In the genomic region with DNA sequence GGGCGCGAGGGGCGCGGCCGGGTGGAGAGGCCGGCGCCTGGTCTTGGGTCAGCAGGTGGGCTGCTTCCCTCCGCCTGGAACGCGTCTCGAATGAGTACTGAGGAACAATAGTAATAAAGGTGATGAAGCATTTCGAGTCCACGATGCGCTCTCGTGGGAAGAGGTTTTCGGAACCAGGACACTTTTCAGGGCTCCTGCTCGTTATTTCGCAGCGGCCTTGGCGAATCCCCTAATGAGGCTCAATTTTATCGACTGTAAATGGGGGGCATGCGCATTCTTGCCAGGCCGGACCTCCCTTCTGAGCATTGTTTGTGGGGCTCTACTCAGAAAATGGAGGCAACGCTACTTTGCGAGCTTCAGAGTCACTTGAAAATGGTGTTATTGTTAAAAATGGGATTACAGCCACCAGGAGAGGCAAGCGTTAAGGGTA, we compare ENCODE assay signal across 8 cellular contexts. TPM values are rescaled to one million over a fixed set of nuclear protein-coding genes. Genes with fewer than 3 reads are reported as not detected.
DNase-seq lines count a peak whose midpoint lies in the region; ATAC-seq and TF ChIP-seq lines count a peak whose summit lies in the region.

No MANE protein-coding gene starts in this region.

- peak overlapping the region; percentile 99 to 100 (median 100) for H3K27ac Mint-ChIP-seq in brain

- peak overlapping the region; percentile 93 to 99 (median 97) for H3K4me3 Mint-ChIP-seq in brain

- no peak for TF ChIP-seq CTCF in A673 (conservative IDR thresholded peaks at IDR 0.05; ENCODE audit: low read depth, low read length)
- no peak for TF ChIP-seq CTCF in brain (conservative IDR thresholded peaks at IDR 0.05)
- no peak for TF ChIP-seq CTCF in mucosa of descending colon (IDR thresholded peaks at IDR 0.05)

- DNase-seq in A673 (ENCODE audit: low spot score) (no peak), HAP-1 (ENCODE audit: low spot score in 2 of 2) (no peak), mucosa of descending colon (no peak), 8988T (no peak), midbrain (lab: John Stamatoyannopoulos, UW) (no peak)
- no peak for DNase-seq in activated CD4-positive, CD25-positive, alpha-beta regulatory T cell (lab: John Stamatoyannopoulos, UW)

- peaks cover 44% of the 10 kb centered on the region for H3K36me3 Mint-ChIP-seq in brain

- in situ Hi-C loops in HAP-1 (cut with MboI; ENCODE audit: low sequenced_read_pairs) = no loop called here

- POLR2A ChIA-PET in A673 (lab: Charles Lee; ENCODE audit: low non-redundant PET) = interaction anchor here (0.7 kb wide), 1 partner anchor 585 kb away, joined by 4 read pairs; no protein-coding TSS in a partner anchor

- H3K9me3 ChIP-seq in A673 (ENCODE audit: low read depth, low read length, poor library complexity, severe bottlenecking) (no peaks in the 10 kb centered on the region), HAP-1 (no peaks in the 10 kb centered on the region), mucosa of descending colon (no peaks in the 10 kb centered on the region)

- H3K27me3 ChIP-seq in A673 (replicated peaks; ENCODE audit: insufficient read depth, low read depth, low read length, poor library complexity) = no peaks in the 10 kb centered on the region
- H3K27me3 ChIP-seq in HAP-1 (ENCODE audit: low read depth) = no peaks in the 10 kb centered on the region

- peaks cover 6% of the 10 kb centered on the region for H3K27me3 Mint-ChIP-seq in brain

- no TSS peak for BruUV-seq in A673 (replicated peaks; lab: Mats Ljungman, UMichigan)

- H3K36me3 ChIP-seq in A673 (ENCODE audit: insufficient read depth, low read length, poor library complexity, severe bottlenecking) (peaks cover 34% of the 10 kb centered on the region), HAP-1 (replicated peaks) (peaks cover 22% of the 10 kb centered on the region), mucosa of descending colon (ENCODE audit: low read depth) (peaks cover 3% of the 10 kb centered on the region)

- intact Hi-C loops in A673 (cut with micrococcal nuclease; ENCODE audit: unreplicated experiment) = loop anchor here (2.0 to 10.0 kb wide), 2 partner anchors 150 to 774 kb away; partner anchors contain the start of genes LSM3, RBSN and XPC
- intact Hi-C loops in mucosa of descending colon (cut with DNase I, micrococcal nuclease) = no loop called here

- ATAC-seq in mucosa of descending colon = no peak
- no peak for ATAC-seq in GM19455 (IDR thresholded peaks at IDR 0.05; ENCODE audit: unreplicated experiment)

- H3K4me3 ChIP-seq in A673 (ENCODE audit: low read depth, low read length, poor library complexity, severe bottlenecking) = peak overlapping the region; percentile 67
- H3K4me3 ChIP-seq in HAP-1 = peak overlapping the region; percentile 58
- H3K4me3 ChIP-seq in mucosa of descending colon = peak overlapping the region; percentile 58

- H3K4me1 ChIP-seq in A673 (ENCODE audit: insufficient read depth, low read length, poor library complexity, severe bottlenecking) (peaks cover 20% of the 10 kb centered on the region), HAP-1 (peaks cover 14% of the 10 kb centered on the region), mucosa of descending colon (ENCODE audit: low read depth) (peaks cover 22% of the 10 kb centered on the region)

- H3K27ac ChIP-seq in A673 (ENCODE audit: low read depth, low read length, poor library complexity, severe bottlenecking) = peak overlapping the region; percentile 78

- CTCF ChIA-PET in A673 (lab: Charles Lee) = interaction anchor here (0.7 kb wide), 1 partner anchor 910 kb away, joined by 5 read pairs; no protein-coding TSS in a partner anchor

- no peaks in the 10 kb centered on the region for H3K9me3 Mint-ChIP-seq in brain

- H3K4me1 Mint-ChIP-seq in brain = peaks cover 70% of the 10 kb centered on the region

RNA-seq across cellular contexts. Expression of gene NR2C2, which starts 1.2 kb away (rescaled TPM):
- 56.5 and 56.8 TPM in 2 replicates for total RNA-seq in A673 (2021)
- 19.1 TPM for polyA plus RNA-seq in brain (ENCODE audit: insufficient read depth, low read depth, low replicate concordance)
- total RNA-seq in mucosa of descending colon = 10 to 100 TPM; 37.6 to 56.6 (median 53.9) TPM
